Comparison of ENCODE assay signal across 6 cellular contexts in genomic region chr11:574632-575323, GRCh38. TPM values are rescaled to one million over a fixed set of nuclear protein-coding genes. Genes with fewer than 3 reads are reported as not detected.
DNase-seq lines count a peak whose midpoint lies in the region; ATAC-seq and TF ChIP-seq lines count a peak whose summit lies in the region.

No MANE protein-coding gene starts in this region.

- peaks cover 34 to 37% of the 10 kb centered on the region in 2 donors for H3K4me1 ChIP-seq in thoracic aorta (ENCODE audit: control insufficient read depth in 1 of 2, low read depth in 2 of 2)

- intact Hi-C loops in activated CD4-positive, alpha-beta T cell treated with anti-CD3 and anti-CD28 coated beads for 36 hours (cut with DNase I, micrococcal nuclease) = loop anchor here (5.0 to 10.0 kb wide), 2 partner anchors 220 to 307 kb away; partner anchors contain the start of genes CEND1 (in 1 of the 2) and SLC25A22 (in 1 of the 2)

- no peak for ATAC-seq in activated CD4-positive, alpha-beta T cell treated with anti-CD3 and anti-CD28 coated beads for 36 hours
- ATAC-seq in thoracic aorta (ENCODE audit: insufficient number of reproducible peaks, low FRiP score, low read depth) = no peak

- H3K36me3 ChIP-seq in thoracic aorta = no peaks in the 10 kb centered on the region

- H3K4me1 Mint-ChIP-seq in activated CD4-positive, alpha-beta T cell treated with anti-CD3 and anti-CD28 coated beads for 36 hours = peaks cover 39% of the 10 kb centered on the region

- CTCF ChIA-PET in activated CD4-positive, alpha-beta T cell treated with anti-CD3 and anti-CD28 coated beads for 36 hours (lab: Charles Lee) = interaction anchor here (0.6 to 1.8 kb wide), 2 partner anchors 15 to 236 kb away, joined by 5 to 6 read pairs; partner anchors contain the start of gene LMNTD2

- peak overlapping the region; percentile 68 for H3K4me3 ChIP-seq in fibroblast of villous mesenchyme (ENCODE audit: low read depth, low read length)
- H3K4me3 ChIP-seq in thoracic aorta = peak overlapping the region; percentile 85

- H3K9me3 Mint-ChIP-seq in activated CD4-positive, alpha-beta T cell treated with anti-CD3 and anti-CD28 coated beads for 36 hours (ENCODE audit: low read depth) = no peaks in the 10 kb centered on the region

- POLR2A ChIA-PET in activated CD4-positive, alpha-beta T cell treated with anti-CD3 and anti-CD28 coated beads for 36 hours (lab: Charles Lee) = interaction anchor here (0.8 kb wide), 1 partner anchor 13 kb away, joined by 3 read pairs; no protein-coding TSS in a partner anchor

- no peak overlapping the region for H3K27ac ChIP-seq in thoracic aorta

- no peak for TF ChIP-seq CTCF in fibroblast of villous mesenchyme (IDR thresholded peaks at IDR 0.05; ENCODE audit: insufficient read depth, low read depth, low read length)
- no peak for TF ChIP-seq CTCF in thoracic aorta (IDR thresholded peaks at IDR 0.05)

- H3K36me3 Mint-ChIP-seq in activated CD4-positive, alpha-beta T cell treated with anti-CD3 and anti-CD28 coated beads for 36 hours (ENCODE audit: low read depth) = peaks cover 9% of the 10 kb centered on the region

- peak overlapping the region; percentile 82 for H3K4me3 Mint-ChIP-seq in activated CD4-positive, alpha-beta T cell treated with anti-CD3 and anti-CD28 coated beads for 36 hours

- H3K27me3 ChIP-seq in thoracic aorta (replicated peaks; ENCODE audit: insufficient read depth) = no peaks in the 10 kb centered on the region

- H3K27me3 Mint-ChIP-seq in activated CD4-positive, alpha-beta T cell treated with anti-CD3 and anti-CD28 coated beads for 36 hours = peaks cover 10% of the 10 kb centered on the region

- DNase-seq in activated CD4-positive, alpha-beta T cell treated with anti-CD3 and anti-CD28 coated beads for 36 hours = peak; percentile 56
- DNase-seq in activated CD4-positive, alpha-beta T cell treated with anti-CD3 and anti-CD28 coated beads, Interleukin-2, amount 50 U/mL, for 4 hours = no peak
- DNase-seq in fibroblast of villous mesenchyme (ENCODE audit: low read depth) = no peak
- DNase-seq in thoracic aorta (ENCODE audit: low spot score) = no peak
- DNase-seq in DMS153 (lab: John Stamatoyannopoulos, UW) = no peak
- DNase-seq in AML-193 (lab: John Stamatoyannopoulos, UW) = no peak

- H3K9me3 ChIP-seq in thoracic aorta = no peaks in the 10 kb centered on the region

- peak overlapping the region; percentile 58 for H3K27ac Mint-ChIP-seq in activated CD4-positive, alpha-beta T cell treated with anti-CD3 and anti-CD28 coated beads for 36 hours

RNA-seq across cellular contexts. Expression of gene PHRF1, which starts 1.5 kb away (rescaled TPM):
- 10 to 100 TPM; 40.0 to 44.5 TPM for total RNA-seq in activated CD4-positive, alpha-beta T cell treated with anti-CD3 and anti-CD28 coated beads for 36 hours
- 29.4 and 38.7 TPM in 2 replicates for total RNA-seq in fibroblast of villous mesenchyme
- total RNA-seq in thoracic aorta = 10 to 100 TPM; 31.3 to 39.6 TPM

RNA-seq across cellular contexts. Expression of gene RASSF7, which starts 14.0 kb away (rescaled TPM):
- total RNA-seq in activated CD4-positive, alpha-beta T cell treated with anti-CD3 and anti-CD28 coated beads for 36 hours = 10 to 100 TPM; 16.8 TPM
- total RNA-seq in fibroblast of villous mesenchyme = 14.2 and 15.5 TPM in 2 replicates
- 10 to 100 TPM in 1 of 2 donors, 1 to 10 TPM in 1; 7.3 to 20.6 TPM for total RNA-seq in thoracic aorta

RNA-seq across cellular contexts. Expression of gene LMNTD2, which starts 14.2 kb away (rescaled TPM):
- total RNA-seq in activated CD4-positive, alpha-beta T cell treated with anti-CD3 and anti-CD28 coated beads for 36 hours = 1 to 10 TPM; 2.7 to 4.9 TPM
- 1.6 and 2.2 TPM in 2 replicates for total RNA-seq in fibroblast of villous mesenchyme
- total RNA-seq in thoracic aorta = 1 to 10 TPM; 1.1 to 2.7 TPM

RNA-seq across cellular contexts. Expression of gene LRRC56, which starts 37.5 kb away (rescaled TPM):
- under 1 TPM; 0.96 to 0.98 TPM for total RNA-seq in activated CD4-positive, alpha-beta T cell treated with anti-CD3 and anti-CD28 coated beads for 36 hours
- 0.43 and 0.64 TPM in 2 replicates for total RNA-seq in fibroblast of villous mesenchyme
- total RNA-seq in thoracic aorta = under 1 TPM in 1 of 2 donors, not detected in 1; 0.41 TPM

RNA-seq across cellular contexts. Expression of gene HRAS, which starts 39.4 kb away (rescaled TPM):
- 10 to 100 TPM; 26.8 to 41.9 TPM for total RNA-seq in activated CD4-positive, alpha-beta T cell treated with anti-CD3 and anti-CD28 coated beads for 36 hours
- 36.7 and 47.0 TPM in 2 replicates for total RNA-seq in fibroblast of villous mesenchyme
- total RNA-seq in thoracic aorta = 10 to 100 TPM; 17.7 to 32.4 TPM
